Comparison of ENCODE assay signal across 1 cellular context in the genomic region with DNA sequence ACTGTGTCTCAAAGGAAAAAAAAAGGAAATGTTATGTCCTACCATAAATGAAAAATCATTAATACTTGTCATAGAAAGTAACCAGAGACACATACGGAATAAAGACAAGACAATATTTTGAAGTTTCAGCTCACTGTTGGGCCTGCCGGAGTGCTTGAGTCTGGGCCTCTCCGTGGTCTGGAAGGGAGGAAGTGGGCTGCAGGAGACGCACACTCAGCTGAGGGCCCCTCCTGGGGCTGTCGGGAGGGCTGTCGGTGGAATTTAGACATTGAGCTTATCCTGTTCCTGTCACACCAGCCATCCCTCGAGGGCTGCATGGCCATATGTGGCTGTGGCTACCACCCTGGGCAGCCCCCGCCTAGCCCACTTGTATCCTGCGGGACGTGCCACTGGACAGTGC.
TF ChIP-seq lines count a peak whose summit lies in the region.

No MANE protein-coding gene starts in this region.

TF ChIP-seq in IMR-90, 13 proteins besides CTCF, POLR2A, EP300 and RAD21:
- TF ChIP-seq, protein P1, sequence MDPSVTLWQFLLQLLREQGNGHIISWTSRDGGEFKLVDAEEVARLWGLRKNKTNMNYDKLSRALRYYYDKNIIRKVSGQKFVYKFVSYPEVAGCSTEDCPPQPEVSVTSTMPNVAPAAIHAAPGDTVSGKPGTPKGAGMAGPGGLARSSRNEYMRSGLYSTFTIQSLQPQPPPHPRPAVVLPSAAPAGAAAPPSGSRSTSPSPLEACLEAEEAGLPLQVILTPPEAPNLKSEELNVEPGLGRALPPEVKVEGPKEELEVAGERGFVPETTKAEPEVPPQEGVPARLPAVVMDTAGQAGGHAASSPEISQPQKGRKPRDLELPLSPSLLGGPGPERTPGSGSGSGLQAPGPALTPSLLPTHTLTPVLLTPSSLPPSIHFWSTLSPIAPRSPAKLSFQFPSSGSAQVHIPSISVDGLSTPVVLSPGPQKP (IDR thresholded peaks at IDR 0.05; ENCODE audit: borderline replicate concordance, low read depth, low read length): no peak
- TF ChIP-seq NFE2L2 (IDR thresholded peaks at IDR 0.05; ENCODE audit: low read depth, low read length) (no peak), RFX5 (IDR thresholded peaks at IDR 0.05; ENCODE audit: low read depth, low read length) (no peak), SMC3 (IDR thresholded peaks at IDR 0.05; ENCODE audit: low read depth, low read length) (no peak)
